9 cellular contexts compared by ENCODE assay signal in the genomic region with DNA sequence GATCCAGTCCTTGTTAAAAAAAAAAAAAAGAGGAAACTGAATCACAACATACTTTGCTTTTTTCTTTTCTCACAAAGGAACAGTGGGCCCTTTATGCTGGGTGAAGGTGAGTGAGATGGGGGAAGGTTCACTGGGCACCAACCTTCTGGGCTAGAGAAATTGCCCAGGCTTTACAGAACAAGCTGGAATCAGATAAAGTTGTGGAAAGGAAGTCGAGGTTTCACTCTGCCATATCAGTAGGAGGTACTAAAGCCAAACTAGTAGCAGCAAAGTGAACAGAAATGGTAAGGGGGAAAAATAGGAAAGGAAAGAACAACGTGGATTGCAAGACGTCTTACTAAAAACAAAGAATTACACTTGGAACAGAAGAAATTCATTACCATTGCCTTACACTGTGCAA. TPM values are rescaled to one million over a fixed set of nuclear protein-coding genes. Genes with fewer than 3 reads are reported as not detected.
DNase-seq lines count a peak whose midpoint lies in the region; ATAC-seq and TF ChIP-seq lines count a peak whose summit lies in the region.
"Had no signal": no experiment of that assay in that cellular context is flagged by ENCODE, and none has a peak within 500 bp of the region (broad histone marks: within the 10 kb centered on the region; RNA-seq: fewer than 3 reads in every experiment).

No MANE protein-coding gene starts in this region.

- H3K36me3 Mint-ChIP-seq in natural killer cell treated with Interleukin-12 subunit alpha and Interleukin-12 subunit beta and Interleukin-15 and Interleukin-18, amount 100 ng/mL, for 72 hours: peaks cover 11% of the 10 kb centered on the region

- no peak for DNase-seq in natural killer cell treated with Interleukin-12 subunit alpha and Interleukin-12 subunit beta and Interleukin-15 and Interleukin-18, amount 100 ng/mL, for 72 hours (ENCODE audit: low spot score)
- no peak for DNase-seq in GM23248
- no peak for DNase-seq in DMS53 treated with DMSO at 0.1 percent for 48 hours (lab: John Stamatoyannopoulos, UW; ENCODE audit: unreplicated experiment)
- no peak for DNase-seq in 8988T
- DNase-seq: GDM1 had no signal

- H3K27me3 Mint-ChIP-seq in natural killer cell treated with Interleukin-12 subunit alpha and Interleukin-12 subunit beta and Interleukin-15 and Interleukin-18, amount 100 ng/mL, for 72 hours: no peaks in the 10 kb centered on the region

- peak overlapping the region; percentile 78 for H3K27ac ChIP-seq in DOHH2 (ENCODE audit: low read depth, low read length)
- H3K27ac ChIP-seq in KOPT-K1 (ENCODE audit: low read depth, low read length, poor library complexity, severe bottlenecking): peak overlapping the region; percentile 93
- H3K27ac ChIP-seq in angular gyrus (ENCODE audit: low read depth, low read length): peak overlapping the region; percentile 45
- no peak overlapping the region for H3K27ac ChIP-seq in GM23248
- H3K27ac ChIP-seq: suprapubic skin had no signal

- H3K4me1 Mint-ChIP-seq in natural killer cell treated with Interleukin-12 subunit alpha and Interleukin-12 subunit beta and Interleukin-15 and Interleukin-18, amount 100 ng/mL, for 72 hours (ENCODE audit: low read depth in 2 of 2): peaks cover 49 to 61% of the 10 kb centered on the region in 2 donors

- H3K4me1 ChIP-seq in DOHH2 (ENCODE audit: control insufficient read depth, low read length): peaks cover 83% of the 10 kb centered on the region
- peaks cover 5% of the 10 kb centered on the region; the same call in 1 of the 2 replicates for H3K4me1 ChIP-seq in GM23248 (ENCODE audit: insufficient read depth)

- H4K20me1 ChIP-seq in DOHH2 (ENCODE audit: control insufficient read depth, insufficient read depth, low read depth, low read length): no peaks in the 10 kb centered on the region; the same call in 1 of the 2 replicates
- no peaks in the 10 kb centered on the region for H4K20me1 ChIP-seq in GM23248 (ENCODE audit: insufficient read depth)

- H3K4me2 ChIP-seq in DOHH2 (ENCODE audit: low read length) (peak overlapping the region; percentile 84), GM23248 (ENCODE audit: unreplicated experiment) (no peak overlapping the region)

- no peak overlapping the region for H2AFZ ChIP-seq in GM23248

- H3K4me3 Mint-ChIP-seq in natural killer cell treated with Interleukin-12 subunit alpha and Interleukin-12 subunit beta and Interleukin-15 and Interleukin-18, amount 100 ng/mL, for 72 hours: peak overlapping the region; percentile 93

- H3K27me3 ChIP-seq in DOHH2 (ENCODE audit: control insufficient read depth, low read length) (no peaks in the 10 kb centered on the region), GM23248 (replicated peaks; ENCODE audit: insufficient read depth) (no peaks in the 10 kb centered on the region)
- H3K27me3 ChIP-seq: suprapubic skin had no signal

- H3K4me3 ChIP-seq in DOHH2 (ENCODE audit: low read length): peak overlapping the region; percentile 85
- no peak overlapping the region for H3K4me3 ChIP-seq in GM23248

- H3K9ac ChIP-seq in GM23248: no peak overlapping the region

- TF ChIP-seq CTCF in DOHH2 (IDR thresholded peaks at IDR 0.05; ENCODE audit: low read depth, low read length, poor library complexity, severe bottlenecking): no peak

- H3K79me2 ChIP-seq in DOHH2 (ENCODE audit: control insufficient read depth, low read length): peaks cover 83% of the 10 kb centered on the region
- peaks cover 54% of the 10 kb centered on the region for H3K79me2 ChIP-seq in GM23248 (ENCODE audit: insufficient read depth)

- no peak for ATAC-seq in natural killer cell treated with Interleukin-12 subunit alpha and Interleukin-12 subunit beta and Interleukin-15 and Interleukin-18, amount 100 ng/mL, for 72 hours

- in situ Hi-C loops in GM23248 (cut with MboI): no loop called here

- WGBS in GM23248 (ENCODE audit: low coverage in 1 of 2, low lambda C conversion rate in 2 of 2, missing lambda C conversion rate in 2 of 2), 2 experiments: 65 to 74% methylated on average over 3 of the region's 3 CpGs

- H3K36me3 ChIP-seq in DOHH2 (ENCODE audit: control insufficient read depth, low read length): peaks cover 75% of the 10 kb centered on the region
- peaks cover 42% of the 10 kb centered on the region for H3K36me3 ChIP-seq in KOPT-K1 (ENCODE audit: insufficient read depth, low read length)
- no peaks in the 10 kb centered on the region for H3K36me3 ChIP-seq in GM23248 (ENCODE audit: low read depth)
- H3K36me3 ChIP-seq: suprapubic skin had no signal

- H3F3A ChIP-seq in DOHH2 (ENCODE audit: control insufficient read depth, insufficient read depth): peaks cover 6% of the 10 kb centered on the region; the same call in 1 of the 2 replicates
- H3F3A ChIP-seq in GM23248 (ENCODE audit: insufficient read depth): 0 out of 2 replicates have a peak, but pooled peaks cover 4% of the 10 kb centered on the region

- no peaks in the 10 kb centered on the region for H3K9me2 ChIP-seq in DOHH2 (replicated peaks; ENCODE audit: control insufficient read depth, low read length)
- H3K9me2 ChIP-seq in GM23248 (ENCODE audit: insufficient read depth): no peaks in the 10 kb centered on the region

- H3K9me3 ChIP-seq in DOHH2 (ENCODE audit: control insufficient read depth, insufficient read depth, low read length) (no peaks in the 10 kb centered on the region), KOPT-K1 (ENCODE audit: insufficient read depth, low read length, poor library complexity, severe bottlenecking) (no peaks in the 10 kb centered on the region), GM23248 (ENCODE audit: low read depth) (no peaks in the 10 kb centered on the region)
- H3K9me3 ChIP-seq: suprapubic skin had no signal

- H3K9me3 Mint-ChIP-seq in natural killer cell treated with Interleukin-12 subunit alpha and Interleukin-12 subunit beta and Interleukin-15 and Interleukin-18, amount 100 ng/mL, for 72 hours: no peaks in the 10 kb centered on the region

- peak overlapping the region; percentile 77 to 85 for H3K27ac Mint-ChIP-seq in natural killer cell treated with Interleukin-12 subunit alpha and Interleukin-12 subunit beta and Interleukin-15 and Interleukin-18, amount 100 ng/mL, for 72 hours

RNA-seq across cellular contexts. Expression of a gene that starts 2.9 kb away (rescaled TPM):
- total RNA-seq in natural killer cell treated with Interleukin-12 subunit alpha and Interleukin-12 subunit beta and Interleukin-15 and Interleukin-18, amount 100 ng/mL, for 72 hours: 10 to 100 TPM; 16.9 to 17.6 TPM
- 4.0 and 4.3 TPM in 2 replicates for total RNA-seq in GM23248 (2014; rRNA removed; shearing (Covaris generic))
- 19.1 and 21.8 TPM in 2 replicates for polyA plus RNA-seq in GM23248 (2016; fragmentation: Nextera tagmentation; extraction: Ambion mirVana)

RNA-seq across cellular contexts. Expression of a gene that starts 33.5 kb away (rescaled TPM):
- total RNA-seq in natural killer cell treated with Interleukin-12 subunit alpha and Interleukin-12 subunit beta and Interleukin-15 and Interleukin-18, amount 100 ng/mL, for 72 hours: 10 to 100 TPM; 19.9 to 22.2 TPM
- total RNA-seq in GM23248 (2014; rRNA removed; shearing (Covaris generic)): 49.3 and 50.6 TPM in 2 replicates
- polyA plus RNA-seq in GM23248 (2016; fragmentation: Nextera tagmentation; extraction: Ambion mirVana): 52.4 and 56.8 TPM in 2 replicates
